ENCODE assay signal across 10 cellular contexts in genomic region chr15:50854594-50855490, GRCh38. TPM values are rescaled to one million over a fixed set of nuclear protein-coding genes. Genes with fewer than 3 reads are reported as not detected.
A peak's percentile ranks its signal among the peaks of the same experiment; 100 is the strongest.
DNase-seq lines count a peak whose midpoint lies in the region; ATAC-seq and TF ChIP-seq lines count a peak whose summit lies in the region.
"Had no signal": no experiment of that assay in that cellular context is flagged by ENCODE, and none has a peak within 500 bp of the region (broad histone marks: within the 10 kb centered on the region; RNA-seq: fewer than 3 reads in every experiment).

No MANE protein-coding gene starts in this region.

- H3K4me2 ChIP-seq in MM.1S (ENCODE audit: low read depth, low read length) = no peak overlapping the region

- ATAC-seq in GM19351 (IDR thresholded peaks at IDR 0.05; ENCODE audit: unreplicated experiment) (peak; percentile 98), HG03045 (IDR thresholded peaks at IDR 0.05; ENCODE audit: unreplicated experiment) (peak; percentile 92)
- peak; percentile 98 for ATAC-seq in stimulated activated memory B cell treated with anti-CD40 and anti-IgM and Interleukin-4, amounts not matched to agents 10 μg/mL and 1 μg/mL and 100 μg/mL, for 72 hours

- H3K9me3 Mint-ChIP-seq in stimulated activated memory B cell treated with anti-CD40 and anti-IgM and Interleukin-4, amounts not matched to agents 10 μg/mL and 1 μg/mL and 100 μg/mL, for 72 hours = no peaks in the 10 kb centered on the region
- H3K9me3 Mint-ChIP-seq: dendritic cell treated with granulocyte-macrophage colony-stimulating factor and Interleukin-4, amounts not matched to agents 40 ng/mL and 50 ng/mL, for 4 days had no signal

- H3K4me3 ChIP-seq in MM.1S (ENCODE audit: low read length) (no peak overlapping the region), SJCRH30 (no peak overlapping the region)

- H3K4me1 ChIP-seq in MM.1S (ENCODE audit: low read length) = peaks cover 4% of the 10 kb centered on the region; the same call in 1 of the 2 replicates
- H3K4me1 ChIP-seq in SJCRH30 = no peaks in the 10 kb centered on the region

- H3K36me3 Mint-ChIP-seq in stimulated activated memory B cell treated with anti-CD40 and anti-IgM and Interleukin-4, amounts not matched to agents 10 μg/mL and 1 μg/mL and 100 μg/mL, for 72 hours = no peaks in the 10 kb centered on the region

- peak overlapping the region; percentile 8 for H3K4me3 Mint-ChIP-seq in stimulated activated memory B cell treated with anti-CD40 and anti-IgM and Interleukin-4, amounts not matched to agents 10 μg/mL and 1 μg/mL and 100 μg/mL, for 72 hours
- H3K4me3 Mint-ChIP-seq: dendritic cell treated with granulocyte-macrophage colony-stimulating factor and Interleukin-4, amounts not matched to agents 40 ng/mL and 50 ng/mL, for 4 days had no signal

- H3K36me3 ChIP-seq in MM.1S (replicated peaks; ENCODE audit: insufficient read depth, low read length) (no peaks in the 10 kb centered on the region), SJCRH30 (no peaks in the 10 kb centered on the region)

- H3K4me1 Mint-ChIP-seq in stimulated activated memory B cell treated with anti-CD40 and anti-IgM and Interleukin-4, amounts not matched to agents 10 μg/mL and 1 μg/mL and 100 μg/mL, for 72 hours = peaks cover 30% of the 10 kb centered on the region

- H2AFZ ChIP-seq in MM.1S (ENCODE audit: low read length) = no peak overlapping the region

- no peak for TF ChIP-seq CTCF in MM.1S (IDR thresholded peaks at IDR 0.05; ENCODE audit: low read length)

- peak; percentile 91 for DNase-seq in SKM-1 treated with dmso at 0.1 percent for 144 hours (lab: John Stamatoyannopoulos, UW; ENCODE audit: unreplicated experiment)
- DNase-seq in MM.1S = no peak
- DNase-seq in SJCRH30 = no peak
- DNase-seq in activated T-cell treated with anti-CD3 and anti-CD28 coated beads, Interleukin-2, amount 50 U/mL, for 1 hour = no peak
- DNase-seq in posterior vena cava (ENCODE audit: low spot score) = no peak
- DNase-seq: T-helper 9 cell had no signal

- H3K9me3 ChIP-seq in MM.1S (replicated peaks; ENCODE audit: insufficient read depth, low read length) = no peaks in the 10 kb centered on the region
- no peaks in the 10 kb centered on the region for H3K9me3 ChIP-seq in SJCRH30 (replicated peaks)

- H3K27me3 ChIP-seq in MM.1S (replicated peaks; ENCODE audit: insufficient read depth, low read length) (no peaks in the 10 kb centered on the region), SJCRH30 (no peaks in the 10 kb centered on the region)

- no peaks in the 10 kb centered on the region for H4K20me1 ChIP-seq in MM.1S (ENCODE audit: insufficient read depth, low read length)

- no peaks in the 10 kb centered on the region for H3K79me2 ChIP-seq in MM.1S (ENCODE audit: low read length)

- no peaks in the 10 kb centered on the region for H3K9me2 ChIP-seq in MM.1S (replicated peaks; ENCODE audit: insufficient read depth, low read length)

- intact Hi-C loops in posterior vena cava (cut with DNase I) = no loop called here

- H3K9ac ChIP-seq in MM.1S (ENCODE audit: low read length) = no peak overlapping the region

- no peaks in the 10 kb centered on the region for H3K27me3 Mint-ChIP-seq in stimulated activated memory B cell treated with anti-CD40 and anti-IgM and Interleukin-4, amounts not matched to agents 10 μg/mL and 1 μg/mL and 100 μg/mL, for 72 hours
- H3K27me3 Mint-ChIP-seq: dendritic cell treated with granulocyte-macrophage colony-stimulating factor and Interleukin-4, amounts not matched to agents 40 ng/mL and 50 ng/mL, for 4 days had no signal

- H3K27ac ChIP-seq in MM.1S (ENCODE audit: low read length) = no peak overlapping the region
- no peak overlapping the region for H3K27ac ChIP-seq in SJCRH30

- H3F3A ChIP-seq in MM.1S (ENCODE audit: insufficient read depth, low read length) = no peaks in the 10 kb centered on the region

- peak overlapping the region; percentile 82 for H3K27ac Mint-ChIP-seq in stimulated activated memory B cell treated with anti-CD40 and anti-IgM and Interleukin-4, amounts not matched to agents 10 μg/mL and 1 μg/mL and 100 μg/mL, for 72 hours
- H3K27ac Mint-ChIP-seq: dendritic cell treated with granulocyte-macrophage colony-stimulating factor and Interleukin-4, amounts not matched to agents 40 ng/mL and 50 ng/mL, for 4 days had no signal

RNA-seq across cellular contexts. Expression of gene AP4E1, which starts 53.6 kb away (rescaled TPM):
- total RNA-seq in SJCRH30 (2014; rRNA removed; shearing (Covaris generic)) = 9.8 and 11.4 TPM in 2 replicates
- 10 to 100 TPM; 11.5 to 18.6 TPM for total RNA-seq in posterior vena cava
